Comparison of ENCODE assay signal across 23 cellular contexts in genomic region chr12:130114952-130115351, GRCh38. TPM values are rescaled to one million over a fixed set of nuclear protein-coding genes. Genes with fewer than 3 reads are reported as not detected.
"Had no signal": no experiment of that assay in that cellular context is flagged by ENCODE, and none has a peak within 500 bp of the region (broad histone marks: within the 10 kb centered on the region; RNA-seq: fewer than 3 reads in every experiment).

No MANE protein-coding gene starts in this region.

- ATAC-seq: foreskin keratinocyte, left lobe of liver, mucosa of descending colon, natural killer cell, pancreas, psoas muscle, right lobe of liver had no signal

- H3K4me2 ChIP-seq: hepatocyte had no signal

- H3K27ac ChIP-seq: colonic mucosa, foreskin keratinocyte, hepatocyte, pancreas, psoas muscle, right lobe of liver, skin epidermis, stomach had no signal

- H3K4me3 ChIP-seq: colonic mucosa, hepatocyte, mucosa of descending colon, pancreas, psoas muscle, right lobe of liver, skin epidermis, stomach had no signal

- H3K36me3 Mint-ChIP-seq: natural killer cell had no signal

- H3K9me3 Mint-ChIP-seq: natural killer cell had no signal

- H3K4me1 ChIP-seq: colonic mucosa, pancreas, psoas muscle, right lobe of liver, stomach had no signal

- H3K27me3 ChIP-seq: colonic mucosa, foreskin keratinocyte, hepatocyte, pancreas, right lobe of liver had no signal

- H3K4me3 Mint-ChIP-seq: natural killer cell, neural crest cell had no signal

- H3K36me3 ChIP-seq: colonic mucosa, pancreas, right lobe of liver, stomach had no signal

- H3K4me1 Mint-ChIP-seq: natural killer cell had no signal

- DNase-seq: colonic mucosa; dermis blood vessel endothelial cell; erythroblast; foreskin keratinocyte; head of caudate nucleus; mucosa of descending colon; natural killer cell; occipital lobe; pancreas; psoas muscle; retina; right lobe of liver; stimulated activated CD4-positive, alpha-beta T cell treated with anti-CD3 and anti-CD28 coated beads, Interleukin-2, amount 100 ng/mL, for 24 hours; stimulated activated CD4-positive, alpha-beta T cell treated with anti-CD3 and anti-CD28 coated beads, Interleukin-4, amount 100 ng/mL, for 4 hours; stimulated activated naive CD4-positive, alpha-beta T cell; stomach; substantia nigra; trophoblast cell had no signal

- FAIRE-seq: endothelial cell of umbilical vein, pancreas had no signal

- H3K27ac Mint-ChIP-seq: natural killer cell had no signal

- H2AFZ ChIP-seq: hepatocyte had no signal

- H3K9me3 ChIP-seq: colonic mucosa, mucosa of descending colon, pancreas, psoas muscle, right lobe of liver, stomach had no signal

RNA-seq across cellular contexts. Expression of gene FZD10, which starts 47.3 kb away (rescaled TPM):
- total RNA-seq: endothelial cell of umbilical vein, left lobe of liver, natural killer cell, right lobe of liver had no signal
- polyA plus RNA-seq: endothelial cell of umbilical vein had no signal
